9 cellular contexts compared by ENCODE assay signal in the genomic region with DNA sequence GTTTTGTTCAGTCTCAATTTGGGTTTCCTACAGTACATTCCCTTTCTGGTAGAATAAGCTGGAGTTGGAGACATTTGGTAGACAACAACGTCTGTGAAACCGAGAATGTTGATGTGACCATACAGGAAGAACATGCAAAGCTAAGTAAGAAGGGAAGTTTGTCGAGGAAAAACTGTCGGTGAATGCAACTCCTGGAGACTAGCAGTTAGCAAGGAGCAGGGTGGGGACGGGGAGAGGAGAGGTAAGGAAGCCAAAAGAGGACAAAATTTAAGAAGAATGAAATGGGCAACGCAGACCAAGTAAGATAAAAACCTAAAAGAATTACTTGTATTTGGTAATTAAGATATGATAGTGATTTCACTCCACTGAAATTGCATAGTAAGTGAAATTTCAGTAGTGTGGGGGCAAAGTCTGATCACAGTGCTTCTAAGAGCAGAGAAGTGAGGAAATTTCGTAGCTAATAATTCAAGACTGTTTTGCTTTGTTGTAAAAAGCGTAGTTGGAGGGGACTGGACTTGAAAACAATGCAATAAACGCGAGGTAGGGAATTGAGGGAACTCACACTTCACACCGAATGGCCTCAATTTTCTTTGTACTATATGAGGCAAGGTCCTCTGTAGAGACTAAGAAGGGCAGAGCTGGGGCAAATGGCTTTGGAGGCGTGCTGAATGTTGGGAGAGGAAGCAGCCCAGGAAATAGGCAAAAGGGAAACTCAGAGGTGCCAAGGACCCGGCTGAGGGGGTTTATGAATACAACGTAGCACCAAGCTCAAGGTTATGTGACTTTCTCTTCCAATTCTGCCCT. TPM values are rescaled to one million over a fixed set of nuclear protein-coding genes. Genes with fewer than 3 reads are reported as not detected.
A peak's percentile ranks its signal among the peaks of the same experiment; 100 is the strongest.
DNase-seq lines count a peak whose midpoint lies in the region; ATAC-seq and TF ChIP-seq lines count a peak whose summit lies in the region.
"Had no signal": no experiment of that assay in that cellular context is flagged by ENCODE, and none has a peak within 500 bp of the region (broad histone marks: within the 10 kb centered on the region; RNA-seq: fewer than 3 reads in every experiment).

No MANE protein-coding gene starts in this region.

- in situ Hi-C loops in G401 (cut with HindIII; ENCODE audit: low sequenced_read_pairs), result no loop called here

- H3K4me3 ChIP-seq in ascending aorta, result peak overlapping the region; percentile 65 to 77

- H3K4me1 ChIP-seq in ascending aorta, result peaks cover 0 to 4% of the 10 kb centered on the region in 2 donors

- DNase-seq in ascending aorta (ENCODE audit: low spot score in 2 of 2) (no peak), left kidney (ENCODE audit: low read depth, low spot score) (peak; percentile 9), substantia nigra (lab: John Stamatoyannopoulos, UW) (no peak), G401 (ENCODE audit: low spot score) (no peak), NCI-H146 (lab: John Stamatoyannopoulos, UW) (no peak), NCI-H510A treated with DMSO at 0.1 percent for 48 hours (lab: John Stamatoyannopoulos, UW) (no peak)
- DNase-seq in stimulated activated effector memory CD8-positive, alpha-beta T cell treated with anti-CD3 and anti-CD28 coated beads, Interleukin-12 subunit alpha, Interleukin-12 subunit beta, amount 100 ng/mL, for 72 hours (ENCODE audit: low spot score in 2 of 2), result no peak
- DNase-seq: NCI-H524 treated with DMSO at 0.1 percent for 48 hours had no signal

- ATAC-seq in HG02981 (IDR thresholded peaks at IDR 0.05; ENCODE audit: unreplicated experiment), result peak; percentile 8
- ATAC-seq in stimulated activated effector memory CD8-positive, alpha-beta T cell treated with anti-CD3 and anti-CD28 coated beads, Interleukin-12 subunit alpha, Interleukin-12 subunit beta, amount 100 ng/mL, for 72 hours, result peak; percentile 14

- TF ChIP-seq CTCF in ascending aorta (IDR thresholded peaks at IDR 0.05), result no peak

- no peaks in the 10 kb centered on the region for H3K36me3 Mint-ChIP-seq in stimulated activated effector memory CD8-positive, alpha-beta T cell treated with anti-CD3 and anti-CD28 coated beads, Interleukin-12 subunit alpha, Interleukin-12 subunit beta, amount 100 ng/mL, for 72 hours

- H3K27ac ChIP-seq in ascending aorta, result peak overlapping the region; percentile 10 to 28
- no peak overlapping the region for H3K27ac ChIP-seq in substantia nigra (ENCODE audit: low read depth, low read length, poor library complexity, severe bottlenecking)

- H3K27me3 ChIP-seq in ascending aorta, result no peaks in the 10 kb centered on the region

- peaks cover 26% of the 10 kb centered on the region for H3K4me1 Mint-ChIP-seq in stimulated activated effector memory CD8-positive, alpha-beta T cell treated with anti-CD3 and anti-CD28 coated beads, Interleukin-12 subunit alpha, Interleukin-12 subunit beta, amount 100 ng/mL, for 72 hours

- H3K27ac Mint-ChIP-seq in stimulated activated effector memory CD8-positive, alpha-beta T cell treated with anti-CD3 and anti-CD28 coated beads, Interleukin-12 subunit alpha, Interleukin-12 subunit beta, amount 100 ng/mL, for 72 hours, result no peak overlapping the region

- H3K9me3 Mint-ChIP-seq in stimulated activated effector memory CD8-positive, alpha-beta T cell treated with anti-CD3 and anti-CD28 coated beads, Interleukin-12 subunit alpha, Interleukin-12 subunit beta, amount 100 ng/mL, for 72 hours, result no peaks in the 10 kb centered on the region

- H3K9me3 ChIP-seq in ascending aorta, result no peaks in the 10 kb centered on the region

- H3K36me3 ChIP-seq in ascending aorta, result no peaks in the 10 kb centered on the region

- peak overlapping the region; percentile 59 for H3K4me3 Mint-ChIP-seq in stimulated activated effector memory CD8-positive, alpha-beta T cell treated with anti-CD3 and anti-CD28 coated beads, Interleukin-12 subunit alpha, Interleukin-12 subunit beta, amount 100 ng/mL, for 72 hours

- intact Hi-C loops in ascending aorta (cut with DNase I), result loop anchor here (5.0 kb wide), 1 partner anchor 67 kb away; no protein-coding TSS in a partner anchor

RNA-seq across cellular contexts. Expression of a gene that starts 0.8 kb away (rescaled TPM):
- 0.64 TPM for total RNA-seq in ascending aorta
- not detected in 2 replicates for total RNA-seq in G401 (2014; rRNA removed; shearing (Covaris generic))

RNA-seq across cellular contexts. Expression of a gene that starts 40.3 kb away (rescaled TPM):
- total RNA-seq in ascending aorta, result 20.1 TPM
- total RNA-seq in G401 (2014; rRNA removed; shearing (Covaris generic)), result 5.2 and 8.2 TPM in 2 replicates
